Comparison of ENCODE assay signal across 17 cellular contexts in the genomic region with DNA sequence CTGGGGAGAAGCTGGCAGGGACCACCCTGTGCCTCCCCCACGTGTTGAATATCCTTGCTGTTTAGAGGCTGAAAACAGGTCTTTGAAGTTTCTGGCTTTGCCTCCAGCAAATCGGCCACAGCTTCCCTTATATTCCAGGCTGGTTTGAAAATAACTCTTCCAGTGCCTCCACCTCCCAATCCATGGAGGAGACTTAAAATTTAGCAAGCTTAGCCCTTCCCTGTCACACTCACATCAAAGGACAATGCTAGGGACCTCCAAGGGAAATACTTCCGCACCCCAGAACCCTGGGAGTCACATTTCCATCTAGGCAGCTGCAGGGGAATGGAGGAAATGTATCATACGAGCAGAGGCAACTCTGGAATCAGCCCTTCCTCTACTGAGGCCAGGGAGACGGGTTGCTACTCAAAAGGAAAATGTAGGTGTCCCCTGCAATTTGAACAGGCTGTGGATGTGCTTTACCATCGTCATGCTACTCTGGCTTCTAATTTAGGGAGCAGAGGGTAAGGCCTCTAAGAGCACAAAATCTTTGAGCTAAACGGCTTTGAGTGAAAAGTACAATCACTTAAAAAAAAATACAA. TPM values are rescaled to one million over a fixed set of nuclear protein-coding genes. Genes with fewer than 3 reads are reported as not detected.
DNase-seq lines count a peak whose midpoint lies in the region; ATAC-seq and TF ChIP-seq lines count a peak whose summit lies in the region.
"Had no signal": no experiment of that assay in that cellular context is flagged by ENCODE, and none has a peak within 500 bp of the region (broad histone marks: within the 10 kb centered on the region; RNA-seq: fewer than 3 reads in every experiment).

No MANE protein-coding gene starts in this region.

- H3K27me3 ChIP-seq in adipocyte (replicated peaks; ENCODE audit: control insufficient read depth, insufficient read depth, low read length) (no peaks in the 10 kb centered on the region), neuronal stem cell (ENCODE audit: control insufficient read depth in 3 of 3, insufficient read depth in 3 of 3, low read depth in 1 of 3, low read length in 3 of 3) (no peaks in the 10 kb centered on the region)

- H2AFZ ChIP-seq in neuronal stem cell (ENCODE audit: low read length), result peak overlapping the region; percentile 59

- TF ChIP-seq CTCF in type B pancreatic cell (conservative IDR thresholded peaks at IDR 0.05), result no peak

- H3K9me3 ChIP-seq in adipocyte (ENCODE audit: control insufficient read depth, low read length) (no peaks in the 10 kb centered on the region), neuronal stem cell (replicated peaks in 1 of 2; ENCODE audit: control insufficient read depth in 2 of 2, insufficient read depth in 1 of 2, low read depth in 1 of 2, low read length in 2 of 2) (peaks cover 6 to 11% of the 10 kb centered on the region in 2 donors)

- peaks cover 11% of the 10 kb centered on the region for H3K27me3 Mint-ChIP-seq in type B pancreatic cell
- no peaks in the 10 kb centered on the region for H3K27me3 Mint-ChIP-seq in activated naive CD8-positive, alpha-beta T cell treated with anti-CD3 and anti-CD28 coated beads, Interleukin-2, amount 50 U/mL, for 24 hours
- H3K27me3 Mint-ChIP-seq: dendritic cell treated with granulocyte-macrophage colony-stimulating factor and Interleukin-4, amounts not matched to agents 40 ng/mL and 50 ng/mL, for 4 days had no signal

- H3K9ac ChIP-seq in adipocyte (ENCODE audit: low read length) (peak overlapping the region; percentile 67), neuronal stem cell (ENCODE audit: low read depth, low read length, poor library complexity) (no peak overlapping the region)

- DNase-seq in adipocyte (ENCODE audit: low read depth), result no peak
- DNase-seq in left cardiac atrium, result no peak
- DNase-seq in neuronal stem cell (ENCODE audit: low spot score), result no peak
- no peak for DNase-seq in type B pancreatic cell (ENCODE audit: extremely low spot score, unreplicated experiment)
- no peak for DNase-seq in NCI-H1105 (lab: John Stamatoyannopoulos, UW)
- DNase-seq in activated CD8-positive, alpha-beta memory T cell treated with anti-CD3 and anti-CD28 coated beads, Interleukin-2, amount 50 U/mL, for 4 hours, result no peak
- no peak for DNase-seq in activated naive CD8-positive, alpha-beta T cell treated with anti-CD3 and anti-CD28 coated beads, Interleukin-2, amount 50 U/mL, for 24 hours
- DNase-seq in NCI-H345 treated with DMSO at 0.1 percent for 48 hours (lab: John Stamatoyannopoulos, UW; ENCODE audit: unreplicated experiment), result no peak
- DNase-seq: activated CD4-positive, alpha-beta T cell treated with anti-CD3 and anti-CD28 coated beads, Interleukin-2, amount 50 U/mL, for 48 hours; activated naive CD4-positive, alpha-beta T cell treated with Interleukin-2 at 50 U/mL for 16 hours; KG1; NCI-H1048; NCI-H526; stimulated activated CD8-positive, alpha-beta memory T cell treated with anti-CD3 and anti-CD28 coated beads, Interleukin-4, amount 100 ng/mL, for 48 hours; T-cell had no signal

- H3K4me3 ChIP-seq in adipocyte (ENCODE audit: low read length) (peak overlapping the region; percentile 35), neuronal stem cell (ENCODE audit: low read length in 2 of 2) (no peak overlapping the region)

- no peak overlapping the region for H2BK15ac ChIP-seq in neuronal stem cell (ENCODE audit: low read length)

- no peak overlapping the region for H3K27ac ChIP-seq in neuronal stem cell (replicated peaks; ENCODE audit: low read length)

- no peaks in the 10 kb centered on the region for H3K36me3 Mint-ChIP-seq in type B pancreatic cell
- H3K36me3 Mint-ChIP-seq in activated naive CD8-positive, alpha-beta T cell treated with anti-CD3 and anti-CD28 coated beads, Interleukin-2, amount 50 U/mL, for 24 hours (ENCODE audit: low read depth), result no peaks in the 10 kb centered on the region
- H3K36me3 Mint-ChIP-seq: T-cell had no signal

- no peak overlapping the region for H2BK12ac ChIP-seq in neuronal stem cell (ENCODE audit: low read length)

- H4K91ac ChIP-seq in neuronal stem cell (ENCODE audit: low read depth, low read length, poor library complexity), result no peak overlapping the region

- peaks cover 4% of the 10 kb centered on the region for H3K9me3 Mint-ChIP-seq in type B pancreatic cell
- H3K9me3 Mint-ChIP-seq in activated naive CD8-positive, alpha-beta T cell treated with anti-CD3 and anti-CD28 coated beads, Interleukin-2, amount 50 U/mL, for 24 hours, result peaks cover 2% of the 10 kb centered on the region

- peaks cover 31% of the 10 kb centered on the region for H3K4me1 ChIP-seq in adipocyte (ENCODE audit: control insufficient read depth, insufficient read depth, low read length)
- H3K4me1 ChIP-seq in neuronal stem cell (ENCODE audit: control insufficient read depth in 2 of 2, insufficient read depth in 1 of 2, low read depth in 1 of 2, low read length in 2 of 2), result peaks cover 1 to 6% of the 10 kb centered on the region in 2 donors

- no peak overlapping the region for H2BK5ac ChIP-seq in neuronal stem cell (ENCODE audit: low read length)

- H3K4me2 ChIP-seq in neuronal stem cell (ENCODE audit: insufficient read depth, low read length, poor library complexity, severe bottlenecking), result no peak overlapping the region

- H2BK120ac ChIP-seq in neuronal stem cell (ENCODE audit: low read depth, low read length), result no peak overlapping the region

- ATAC-seq in left cardiac atrium, result peak; percentile 31 to 34
- no peak for ATAC-seq in activated naive CD8-positive, alpha-beta T cell treated with anti-CD3 and anti-CD28 coated beads, Interleukin-2, amount 50 U/mL, for 24 hours
- ATAC-seq: HCT116, T-cell had no signal

- H4K8ac ChIP-seq in neuronal stem cell (ENCODE audit: low read depth, low read length), result no peak overlapping the region

- no peaks in the 10 kb centered on the region for H3K79me1 ChIP-seq in neuronal stem cell (ENCODE audit: low read depth, low read length)

- H3K27ac Mint-ChIP-seq in type B pancreatic cell, result peak overlapping the region; percentile 29
- no peak overlapping the region for H3K27ac Mint-ChIP-seq in activated naive CD8-positive, alpha-beta T cell treated with anti-CD3 and anti-CD28 coated beads, Interleukin-2, amount 50 U/mL, for 24 hours
- H3K27ac Mint-ChIP-seq: dendritic cell treated with granulocyte-macrophage colony-stimulating factor and Interleukin-4, amounts not matched to agents 40 ng/mL and 50 ng/mL, for 4 days; T-cell had no signal

- H3K4me1 Mint-ChIP-seq in type B pancreatic cell (ENCODE audit: unreplicated experiment), result peaks cover 46% of the 10 kb centered on the region
- H3K4me1 Mint-ChIP-seq in activated naive CD8-positive, alpha-beta T cell treated with anti-CD3 and anti-CD28 coated beads, Interleukin-2, amount 50 U/mL, for 24 hours, result no peaks in the 10 kb centered on the region
- H3K4me1 Mint-ChIP-seq: T-cell had no signal

- no peak overlapping the region for H3K18ac ChIP-seq in neuronal stem cell (ENCODE audit: low read length)

- H2AK5ac ChIP-seq in neuronal stem cell (ENCODE audit: low read depth, low read length), result no peak overlapping the region

- H3K23ac ChIP-seq in neuronal stem cell (ENCODE audit: low read depth, low read length, poor library complexity), result no peak overlapping the region

- H3K4me3 Mint-ChIP-seq in type B pancreatic cell, result peak overlapping the region; percentile 27
- no peak overlapping the region for H3K4me3 Mint-ChIP-seq in activated naive CD8-positive, alpha-beta T cell treated with anti-CD3 and anti-CD28 coated beads, Interleukin-2, amount 50 U/mL, for 24 hours
- H3K4me3 Mint-ChIP-seq: dendritic cell treated with granulocyte-macrophage colony-stimulating factor and Interleukin-4, amounts not matched to agents 40 ng/mL and 50 ng/mL, for 4 days; T-cell had no signal

- no peak overlapping the region for H3K14ac ChIP-seq in neuronal stem cell (ENCODE audit: low read length)

- intact Hi-C loops in left cardiac atrium (cut with DNase I), result no loop called here

- WGBS in neuronal stem cell (ENCODE audit: extremely low coverage in 2 of 2, insufficient read length in 2 of 2, insufficient replicate concordance in 1 of 2), 2 donors, result no CpG with 5 or more reads among the region's 7 CpGs

- H3K36me3 ChIP-seq in adipocyte (ENCODE audit: control insufficient read depth, insufficient read depth, low read length, severe bottlenecking) (no peaks in the 10 kb centered on the region), neuronal stem cell (replicated peaks in 1 of 2; ENCODE audit: control insufficient read depth in 2 of 2, insufficient read depth in 2 of 2, low read length in 2 of 2) (no peaks in the 10 kb centered on the region)

- no peak overlapping the region for H3K4ac ChIP-seq in neuronal stem cell (ENCODE audit: low read length)

RNA-seq across cellular contexts. Expression of gene PKDCC, which starts 49.5 kb away (rescaled TPM):
- total RNA-seq in left cardiac atrium, result 100 to 1,000 TPM; 138 to 209 TPM
- 93.5 TPM for polyA plus RNA-seq in neuronal stem cell (2013, experiment 1 of 2)
- polyA plus RNA-seq in neuronal stem cell (2013, experiment 2 of 2), result 92.5 TPM
- total RNA-seq in type B pancreatic cell (ENCODE audit: low replicate concordance), result 81.8 and 158 TPM in 2 replicates
